ENCODE assay signal across 13 cellular contexts in the genomic region with DNA sequence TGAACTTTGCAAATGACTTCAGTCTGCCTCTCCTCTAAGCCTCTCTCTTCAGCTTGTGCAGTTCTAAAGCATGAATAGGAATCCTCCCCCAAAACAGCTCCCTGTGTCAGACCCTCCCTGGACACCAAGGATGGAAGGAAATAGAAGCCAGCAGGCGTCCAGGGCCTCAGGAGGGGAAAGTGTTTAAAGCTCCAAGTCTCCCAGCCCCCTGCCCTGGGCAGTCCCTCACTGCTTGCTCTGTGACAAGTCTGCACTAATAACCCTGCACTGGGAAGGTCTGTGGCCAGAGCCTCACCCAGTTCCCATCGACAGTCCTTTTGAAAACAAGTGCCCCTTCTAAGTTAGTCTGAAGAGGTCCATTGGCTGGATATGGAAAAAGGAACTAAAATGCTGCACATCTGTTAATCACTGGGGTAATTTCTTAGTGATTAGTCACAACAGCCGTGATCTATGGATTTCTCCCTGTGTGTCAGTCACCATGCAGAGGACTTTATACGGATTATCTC.
DNase-seq lines count a peak whose midpoint lies in the region; TF ChIP-seq lines count a peak whose summit lies in the region.
"Had no signal": no experiment of that assay in that cellular context is flagged by ENCODE, and none has a peak within 500 bp of the region (broad histone marks: within the 10 kb centered on the region; RNA-seq: fewer than 3 reads in every experiment).

No MANE protein-coding gene starts in this region.

- H2BK12ac ChIP-seq in neuronal stem cell (ENCODE audit: low read length) = no peak overlapping the region

- DNase-seq in RPMI7951 (ENCODE audit: low read depth) (peak; percentile 48), epithelial cell of esophagus (ENCODE audit: low read depth) (peak; percentile 28), neuronal stem cell (ENCODE audit: low spot score) (no peak), iPS-NIHi11 (ENCODE audit: low spot score) (no peak)
- DNase-seq in activated T-helper 2 cell treated with anti-CD3 and anti-CD28 coated beads, Interferon-gamma antibody, Interleukin-2, Interleukin-4, amounts not matched to agents 10 μg/mL and 5 μg/mL and 100 μg/mL, durations not matched to agents 14 hours and 24 hours and 36 hours (ENCODE audit: low spot score) = no peak
- DNase-seq: activated B cell treated with CpG ODN at 0.5 μM for 24 hours; effector memory CD4-positive, alpha-beta T cell; immature natural killer cell; NCI-H1694; small intestine; stimulated activated CD8-positive, alpha-beta memory T cell treated with anti-CD3 and anti-CD28 coated beads, Interleukin-4, amount 100 ng/mL, for 48 hours had no signal

- H3K27ac ChIP-seq in mucosa of rectum (ENCODE audit: low read depth in 2 of 2, low read length in 2 of 2) = peak overlapping the region; percentile 9 to 14
- peak overlapping the region; percentile 35 for H3K27ac ChIP-seq in urinary bladder (ENCODE audit: low read depth)
- H3K27ac ChIP-seq in neuronal stem cell (replicated peaks; ENCODE audit: low read length) = no peak overlapping the region

- H3K23ac ChIP-seq in neuronal stem cell (ENCODE audit: low read depth, low read length, poor library complexity) = no peak overlapping the region

- no peak overlapping the region for H2AFZ ChIP-seq in neuronal stem cell (ENCODE audit: low read length)

- no peak overlapping the region for H2BK15ac ChIP-seq in neuronal stem cell (ENCODE audit: low read length)

- intact Hi-C loops in activated T-helper 2 cell treated with anti-CD3 and anti-CD28 coated beads, Interferon-gamma antibody, Interleukin-2, Interleukin-4, amounts not matched to agents 10 μg/mL and 5 μg/mL and 100 μg/mL, durations not matched to agents 14 hours and 24 hours and 36 hours (cut with micrococcal nuclease) = no loop called here

- H3K9ac ChIP-seq in mucosa of rectum (ENCODE audit: low read depth in 1 of 2, low read length in 2 of 2) = no peak overlapping the region
- no peak overlapping the region for H3K9ac ChIP-seq in neuronal stem cell (ENCODE audit: low read depth, low read length, poor library complexity)

- no peak overlapping the region for H3K4ac ChIP-seq in neuronal stem cell (ENCODE audit: low read length)

- H3K27me3 Mint-ChIP-seq in activated T-helper 2 cell treated with anti-CD3 and anti-CD28 coated beads, Interferon-gamma antibody, Interleukin-2, Interleukin-4, amounts not matched to agents 10 μg/mL and 5 μg/mL and 100 μg/mL, durations not matched to agents 14 hours and 24 hours and 36 hours (ENCODE audit: low read depth) = no peaks in the 10 kb centered on the region
- H3K27me3 Mint-ChIP-seq: activated B cell treated with CpG ODN at 0.5 μM for 24 hours had no signal

- no peak overlapping the region for H2AK5ac ChIP-seq in neuronal stem cell (ENCODE audit: low read depth, low read length)

- H3K9me3 Mint-ChIP-seq in activated T-helper 2 cell treated with anti-CD3 and anti-CD28 coated beads, Interferon-gamma antibody, Interleukin-2, Interleukin-4, amounts not matched to agents 10 μg/mL and 5 μg/mL and 100 μg/mL, durations not matched to agents 14 hours and 24 hours and 36 hours = peaks cover 13% of the 10 kb centered on the region

- H3K4me1 ChIP-seq in mucosa of rectum (ENCODE audit: control insufficient read depth in 2 of 2, insufficient read depth in 2 of 2, low read length in 2 of 2) (peaks cover 5 to 20% of the 10 kb centered on the region in 2 donors), urinary bladder (ENCODE audit: insufficient read depth) (peaks cover 3% of the 10 kb centered on the region), neuronal stem cell (ENCODE audit: control insufficient read depth in 2 of 2, insufficient read depth in 1 of 2, low read depth in 1 of 2, low read length in 2 of 2) (peaks cover 6 to 15% of the 10 kb centered on the region in 2 donors)

- H4K91ac ChIP-seq in neuronal stem cell (ENCODE audit: low read depth, low read length, poor library complexity) = no peak overlapping the region

- no peak overlapping the region for H2BK120ac ChIP-seq in neuronal stem cell (ENCODE audit: low read depth, low read length)

- WGBS in urinary bladder = 32% methylated on average over 4 of the region's 4 CpGs
- WGBS in neuronal stem cell (ENCODE audit: extremely low coverage in 2 of 2, insufficient read length in 2 of 2, insufficient replicate concordance in 1 of 2), 2 donors = no CpG with 5 or more reads among the region's 4 CpGs

- H3K27me3 ChIP-seq in mucosa of rectum (ENCODE audit: control insufficient read depth in 2 of 2, insufficient read depth in 2 of 2, low read length in 2 of 2) (no peaks in the 10 kb centered on the region), neuronal stem cell (ENCODE audit: control insufficient read depth in 3 of 3, insufficient read depth in 3 of 3, low read depth in 1 of 3, low read length in 3 of 3) (no peaks in the 10 kb centered on the region)

- H3K4me1 Mint-ChIP-seq in activated T-helper 2 cell treated with anti-CD3 and anti-CD28 coated beads, Interferon-gamma antibody, Interleukin-2, Interleukin-4, amounts not matched to agents 10 μg/mL and 5 μg/mL and 100 μg/mL, durations not matched to agents 14 hours and 24 hours and 36 hours (ENCODE audit: low read depth) = no peaks in the 10 kb centered on the region
- H3K4me1 Mint-ChIP-seq: activated B cell treated with CpG ODN at 0.5 μM for 24 hours, immature natural killer cell had no signal

- peaks cover 2% of the 10 kb centered on the region for H3K79me1 ChIP-seq in neuronal stem cell (ENCODE audit: low read depth, low read length)

- H3K4me3 ChIP-seq in epithelial cell of esophagus (ENCODE audit: low read length) (no peak overlapping the region), mucosa of rectum (ENCODE audit: low read length in 2 of 2) (no peak overlapping the region), urinary bladder (ENCODE audit: low read depth, low read length) (no peak overlapping the region), neuronal stem cell (ENCODE audit: low read length in 2 of 2) (no peak overlapping the region)

- H3K9me3 ChIP-seq in mucosa of rectum (ENCODE audit: control insufficient read depth in 2 of 2, low read length in 2 of 2) = no peaks in the 10 kb centered on the region
- H3K9me3 ChIP-seq in neuronal stem cell (replicated peaks in 1 of 2; ENCODE audit: control insufficient read depth in 2 of 2, insufficient read depth in 1 of 2, low read depth in 1 of 2, low read length in 2 of 2) = peaks cover 0 to 3% of the 10 kb centered on the region in 2 donors

- no peak overlapping the region for H3K18ac ChIP-seq in neuronal stem cell (ENCODE audit: low read length)

- no peak for TF ChIP-seq CTCF in epithelial cell of esophagus (IDR thresholded peaks at IDR 0.05; ENCODE audit: insufficient read depth, low read depth, low read length, missing control alignments)

- H3K14ac ChIP-seq in neuronal stem cell (ENCODE audit: low read length) = no peak overlapping the region

- no peaks in the 10 kb centered on the region for H3K36me3 Mint-ChIP-seq in activated T-helper 2 cell treated with anti-CD3 and anti-CD28 coated beads, Interferon-gamma antibody, Interleukin-2, Interleukin-4, amounts not matched to agents 10 μg/mL and 5 μg/mL and 100 μg/mL, durations not matched to agents 14 hours and 24 hours and 36 hours (ENCODE audit: low read depth)
- H3K36me3 Mint-ChIP-seq: immature natural killer cell had no signal

- no peak overlapping the region for H3K4me2 ChIP-seq in neuronal stem cell (ENCODE audit: insufficient read depth, low read length, poor library complexity, severe bottlenecking)

- H3K36me3 ChIP-seq in mucosa of rectum (ENCODE audit: control insufficient read depth in 2 of 2, insufficient read depth in 2 of 2, low read length in 2 of 2) = no peaks in the 10 kb centered on the region
- H3K36me3 ChIP-seq in urinary bladder (ENCODE audit: insufficient read depth) = no peaks in the 10 kb centered on the region
- no peaks in the 10 kb centered on the region for H3K36me3 ChIP-seq in neuronal stem cell (replicated peaks in 1 of 2; ENCODE audit: control insufficient read depth in 2 of 2, insufficient read depth in 2 of 2, low read length in 2 of 2)

- H3K4me3 Mint-ChIP-seq in activated T-helper 2 cell treated with anti-CD3 and anti-CD28 coated beads, Interferon-gamma antibody, Interleukin-2, Interleukin-4, amounts not matched to agents 10 μg/mL and 5 μg/mL and 100 μg/mL, durations not matched to agents 14 hours and 24 hours and 36 hours (ENCODE audit: low read depth) = no peak overlapping the region
- H3K4me3 Mint-ChIP-seq: activated B cell treated with CpG ODN at 0.5 μM for 24 hours, immature natural killer cell had no signal

- no peak overlapping the region for H2BK5ac ChIP-seq in neuronal stem cell (ENCODE audit: low read length)

- no peak overlapping the region for H4K8ac ChIP-seq in neuronal stem cell (ENCODE audit: low read depth, low read length)

- no peak overlapping the region for H3K27ac Mint-ChIP-seq in activated T-helper 2 cell treated with anti-CD3 and anti-CD28 coated beads, Interferon-gamma antibody, Interleukin-2, Interleukin-4, amounts not matched to agents 10 μg/mL and 5 μg/mL and 100 μg/mL, durations not matched to agents 14 hours and 24 hours and 36 hours
- H3K27ac Mint-ChIP-seq: activated B cell treated with CpG ODN at 0.5 μM for 24 hours, immature natural killer cell had no signal

Comparison
In these comparisons a context has a peak if more than half of its experiments do, and no peak if none do; other contexts are left out.
1. DNase-seq: peak in RPMI7951 (single experiment) and epithelial cell of esophagus (single experiment); none in neuronal stem cell (single experiment), iPS-NIHi11 (single experiment) and activated T-helper 2 cell treated with anti-CD3 and anti-CD28 coated beads, Interferon-gamma antibody, Interleukin-2, Interleukin-4, amounts not matched to agents 10 μg/mL and 5 μg/mL and 100 μg/mL, durations not matched to agents 14 hours and 24 hours and 36 hours (single experiment).